Comparison of ENCODE assay signal across 10 cellular contexts in the genomic region with DNA sequence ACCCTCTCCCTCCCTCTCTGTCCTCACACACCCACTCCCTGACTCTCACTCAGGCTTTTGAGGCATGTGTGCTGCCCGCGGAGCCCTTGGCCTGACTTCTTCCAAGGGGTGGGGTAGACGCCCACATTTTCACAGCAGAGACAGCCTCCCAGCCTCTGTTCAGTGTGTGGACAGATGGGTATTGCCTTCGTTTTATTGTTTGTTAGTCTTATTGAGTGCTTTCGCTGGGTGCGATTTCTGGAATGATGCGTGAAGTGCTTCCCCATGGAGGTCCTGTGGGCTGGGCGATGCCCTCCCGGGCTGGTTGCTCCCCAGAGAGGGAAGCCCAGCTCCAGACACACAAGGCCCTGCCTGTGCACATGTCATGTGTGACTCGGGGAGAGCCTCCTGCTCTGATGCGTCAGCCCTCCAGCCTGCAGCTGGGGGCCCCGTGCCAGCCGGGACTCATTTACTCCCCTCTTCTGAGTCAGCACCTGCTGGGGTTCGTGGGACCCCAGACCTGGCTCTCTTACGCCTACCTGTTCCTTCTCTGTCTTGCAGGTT. TPM values are rescaled to one million over a fixed set of nuclear protein-coding genes. Genes with fewer than 3 reads are reported as not detected.
DNase-seq lines count a peak whose midpoint lies in the region; ATAC-seq and TF ChIP-seq lines count a peak whose summit lies in the region.
"Had no signal": no experiment of that assay in that cellular context is flagged by ENCODE, and none has a peak within 500 bp of the region (broad histone marks: within the 10 kb centered on the region; RNA-seq: fewer than 3 reads in every experiment).

No MANE protein-coding gene starts in this region.

- no peaks in the 10 kb centered on the region for H3K27me3 Mint-ChIP-seq in activated naive CD8-positive, alpha-beta T cell
- no peaks in the 10 kb centered on the region for H3K27me3 Mint-ChIP-seq in activated naive CD8-positive, alpha-beta T cell treated with anti-CD3 and anti-CD28 coated beads for 36 hours
- H3K27me3 Mint-ChIP-seq: activated B cell treated with CpG ODN at 0.5 μM for 24 hours had no signal

- no peaks in the 10 kb centered on the region for H3K9me3 Mint-ChIP-seq in activated naive CD8-positive, alpha-beta T cell (ENCODE audit: low read depth)
- no peaks in the 10 kb centered on the region for H3K9me3 Mint-ChIP-seq in activated naive CD8-positive, alpha-beta T cell treated with anti-CD3 and anti-CD28 coated beads for 36 hours
- H3K9me3 Mint-ChIP-seq: activated B cell treated with CpG ODN at 0.5 μM for 24 hours had no signal

- H3K36me3 ChIP-seq in breast epithelium (no peaks in the 10 kb centered on the region), uterus (no peaks in the 10 kb centered on the region)

- no peaks in the 10 kb centered on the region for H3K9me3 ChIP-seq in breast epithelium
- H3K9me3 ChIP-seq in uterus = no peaks in the 10 kb centered on the region

- TF ChIP-seq CTCF in breast epithelium (IDR thresholded peaks at IDR 0.05) = no peak
- TF ChIP-seq CTCF in uterus (IDR thresholded peaks at IDR 0.05) = no peak

- H3K4me1 ChIP-seq in breast epithelium (peaks cover 0 to 24% of the 10 kb centered on the region in 2 donors), uterus (peaks cover 0 to 24% of the 10 kb centered on the region in 2 donors)

- H3K4me3 ChIP-seq in breast epithelium (peak overlapping the region in 2 of 3 donors; percentile 37 to 44), uterus (no peak overlapping the region)

- H3K4me3 Mint-ChIP-seq in activated naive CD8-positive, alpha-beta T cell = peak overlapping the region; percentile 15
- H3K4me3 Mint-ChIP-seq in activated naive CD8-positive, alpha-beta T cell treated with anti-CD3 and anti-CD28 coated beads for 36 hours = no peak overlapping the region
- H3K4me3 Mint-ChIP-seq: activated B cell treated with CpG ODN at 0.5 μM for 24 hours had no signal

- TF ChIP-seq POLR2A in breast epithelium (IDR thresholded peaks at IDR 0.05) (no peak), uterus (IDR thresholded peaks at IDR 0.05) (no peak)

- H3K27ac ChIP-seq in breast epithelium (peak overlapping the region; percentile 76 to 82), uterus (peak overlapping the region; percentile 13 to 22)

- ATAC-seq in GM18858 (IDR thresholded peaks at IDR 0.05; ENCODE audit: unreplicated experiment) = no peak

- peaks cover 37% of the 10 kb centered on the region for H3K4me1 Mint-ChIP-seq in activated naive CD8-positive, alpha-beta T cell (ENCODE audit: low read depth)
- H3K4me1 Mint-ChIP-seq in activated naive CD8-positive, alpha-beta T cell treated with anti-CD3 and anti-CD28 coated beads for 36 hours = peaks cover 34% of the 10 kb centered on the region

- no peak overlapping the region for H3K27ac Mint-ChIP-seq in activated naive CD8-positive, alpha-beta T cell
- H3K27ac Mint-ChIP-seq in activated naive CD8-positive, alpha-beta T cell treated with anti-CD3 and anti-CD28 coated beads for 36 hours = no peak overlapping the region
- H3K27ac Mint-ChIP-seq: activated B cell treated with CpG ODN at 0.5 μM for 24 hours had no signal

- H3K27me3 ChIP-seq in breast epithelium (no peaks in the 10 kb centered on the region), uterus (no peaks in the 10 kb centered on the region)

- no peak for DNase-seq in activated naive CD8-positive, alpha-beta T cell treated with anti-CD3 and anti-CD28 coated beads for 36 hours
- no peak for DNase-seq in breast epithelium (ENCODE audit: low spot score in 2 of 2)
- DNase-seq in medulla oblongata (ENCODE audit: extremely low spot score) = peak; percentile 44
- DNase-seq in uterus = no peak
- no peak for DNase-seq in amniotic stem cell (lab: John Stamatoyannopoulos, UW)
- DNase-seq in NCI-H510A treated with DMSO at 0.1 percent for 48 hours (lab: John Stamatoyannopoulos, UW) = no peak
- DNase-seq: activated B cell treated with CpG ODN at 0.5 μM for 24 hours, MV-4-11 had no signal

- intact Hi-C loops in breast epithelium (cut with DNase I; ENCODE audit: low total_unique reads) = no loop called here
- intact Hi-C loops in uterus (cut with DNase I; ENCODE audit: low total_unique reads) = no loop called here

- H3K36me3 Mint-ChIP-seq in activated naive CD8-positive, alpha-beta T cell = peaks cover 2% of the 10 kb centered on the region
- H3K36me3 Mint-ChIP-seq in activated naive CD8-positive, alpha-beta T cell treated with anti-CD3 and anti-CD28 coated beads for 36 hours = peaks cover 10% of the 10 kb centered on the region

RNA-seq across cellular contexts. Expression of a gene that starts 14.7 kb away (rescaled TPM):
- 100 to 1,000 TPM; 111 to 113 TPM for total RNA-seq in activated naive CD8-positive, alpha-beta T cell treated with anti-CD3 and anti-CD28 coated beads for 36 hours
- total RNA-seq in breast epithelium = 10 to 100 TPM; 51.5 to 79.2 (median 65.6) TPM
- total RNA-seq in uterus = 10 to 100 TPM; 15.9 to 89.8 (median 49.8) TPM

RNA-seq across cellular contexts. Expression of a gene that starts 42.5 kb away (rescaled TPM):
- 10 to 100 TPM; 33.6 to 35.1 TPM for total RNA-seq in activated naive CD8-positive, alpha-beta T cell treated with anti-CD3 and anti-CD28 coated beads for 36 hours
- total RNA-seq in breast epithelium = 10 to 100 TPM; 12.1 to 16.8 (median 16.8) TPM
- 10 to 100 TPM in 1 of 4 donors, 1 to 10 TPM in 3; 2.0 to 31.2 (median 5.6) TPM for total RNA-seq in uterus

RNA-seq across cellular contexts. Expression of a gene that starts 55.8 kb away (rescaled TPM):
- 10 to 100 TPM; 89.4 to 90.7 TPM for total RNA-seq in activated naive CD8-positive, alpha-beta T cell treated with anti-CD3 and anti-CD28 coated beads for 36 hours
- total RNA-seq in breast epithelium = 10 to 100 TPM; 15.4 to 22.9 (median 16.5) TPM
- 10 to 100 TPM; 11.0 to 31.5 (median 19.5) TPM for total RNA-seq in uterus

Comparison
In these comparisons a context has a peak if more than half of its experiments do, and no peak if none do; other contexts are left out.
1. H3K4me3 ChIP-seq: peak in breast epithelium (2 of 3); none in uterus (0 of 2).